17 cellular contexts compared by ENCODE assay signal in the genomic region with DNA sequence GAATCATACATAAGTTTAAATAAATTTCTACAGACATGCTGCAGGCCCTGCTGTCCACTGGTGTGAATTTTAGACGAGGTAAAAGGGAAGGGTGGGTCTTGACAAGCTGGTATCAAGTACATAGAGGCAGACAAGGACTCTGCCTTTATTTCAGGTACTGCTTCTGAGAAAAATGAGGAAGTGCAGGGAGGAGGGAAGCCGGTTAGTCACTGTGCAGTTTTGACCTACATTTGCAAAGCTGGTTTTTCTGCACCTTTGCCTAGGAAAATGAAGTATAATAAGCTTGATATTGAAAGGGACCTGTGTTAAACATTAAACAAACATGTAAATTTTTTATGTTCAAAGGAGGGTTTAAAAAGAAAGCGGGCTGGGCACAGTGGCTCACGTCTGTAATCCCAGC. TPM values are rescaled to one million over a fixed set of nuclear protein-coding genes. Genes with fewer than 3 reads are reported as not detected.
A peak's percentile ranks its signal among the peaks of the same experiment; 100 is the strongest.
DNase-seq lines count a peak whose midpoint lies in the region; ATAC-seq, FAIRE-seq and TF ChIP-seq lines count a peak whose summit lies in the region.
"Had no signal": no experiment of that assay in that cellular context is flagged by ENCODE, and none has a peak within 500 bp of the region (broad histone marks: within the 10 kb centered on the region; RNA-seq: fewer than 3 reads in every experiment).

No MANE protein-coding gene starts in this region.

- no peak for ATAC-seq in activated T-helper 17 cell treated with anti-CD3 and anti-CD28 coated beads, Interleukin-2, amount 50 U/mL, for 72 hours (replicated peaks)
- ATAC-seq in HG03469 (IDR thresholded peaks at IDR 0.05; ENCODE audit: unreplicated experiment), result no peak
- ATAC-seq: gastroesophageal sphincter, right lobe of liver had no signal

- H3K9me3 ChIP-seq in Peyer's patch, result no peaks in the 10 kb centered on the region
- H3K9me3 ChIP-seq: gastroesophageal sphincter, right lobe of liver had no signal

- peak overlapping the region; percentile 13 for H3K4me3 Mint-ChIP-seq in activated T-helper 17 cell treated with anti-CD3 and anti-CD28 coated beads, Interleukin-2, amount 50 U/mL, for 72 hours
- H3K4me3 Mint-ChIP-seq: central memory CD8-positive, alpha-beta T cell had no signal

- no peak overlapping the region for H3K4me3 ChIP-seq in Peyer's patch
- H3K4me3 ChIP-seq: gastroesophageal sphincter, right lobe of liver had no signal

- CTCF ChIA-PET in HEK293T (lab: Yijun Ruan, JAX), result no interaction called here

- peaks cover 4% of the 10 kb centered on the region for H3K9me3 Mint-ChIP-seq in activated T-helper 17 cell treated with anti-CD3 and anti-CD28 coated beads, Interleukin-2, amount 50 U/mL, for 72 hours
- H3K9me3 Mint-ChIP-seq: central memory CD8-positive, alpha-beta T cell had no signal

- no peak for FAIRE-seq in GM12891 (lab: Jason Lieb, UNC)
- FAIRE-seq: RCC 7860 had no signal

- no peaks in the 10 kb centered on the region for H3K36me3 ChIP-seq in Peyer's patch
- H3K36me3 ChIP-seq: gastroesophageal sphincter, right lobe of liver had no signal

- TF ChIP-seq POLR2A in GM12891 (IDR thresholded peaks at IDR 0.05; ENCODE audit: low read depth, low read length), result no peak
- no peak for TF ChIP-seq POLR2A in Peyer's patch (IDR thresholded peaks at IDR 0.05)

- H3K36me3 Mint-ChIP-seq in activated T-helper 17 cell treated with anti-CD3 and anti-CD28 coated beads, Interleukin-2, amount 50 U/mL, for 72 hours (ENCODE audit: low read depth), result no peaks in the 10 kb centered on the region

- no peak for TF ChIP-seq CTCF in Peyer's patch (IDR thresholded peaks at IDR 0.05)

- peak overlapping the region; percentile 6 for H3K27ac Mint-ChIP-seq in activated T-helper 17 cell treated with anti-CD3 and anti-CD28 coated beads, Interleukin-2, amount 50 U/mL, for 72 hours

- POLR2A ChIA-PET in HEK293T (lab: Yijun Ruan, JAX), result no interaction called here

- peaks cover 0 to 5% (median 0%) of the 10 kb centered on the region in 4 donors for H3K4me1 ChIP-seq in Peyer's patch
- H3K4me1 ChIP-seq: gastroesophageal sphincter, right lobe of liver had no signal

- H3K27ac ChIP-seq in Peyer's patch, result peak overlapping the region in 1 of 4 donors; percentile 43
- H3K27ac ChIP-seq: gastroesophageal sphincter, right lobe of liver had no signal

- peaks cover 21% of the 10 kb centered on the region for H3K4me1 Mint-ChIP-seq in activated T-helper 17 cell treated with anti-CD3 and anti-CD28 coated beads, Interleukin-2, amount 50 U/mL, for 72 hours

- no peak for DNase-seq in GM12891 (ENCODE audit: insufficient read length, low spot score)
- peak; percentile 99 for DNase-seq in NCI-H526 treated with DMSO at 0.1 percent for 48 hours (lab: John Stamatoyannopoulos, UW)
- DNase-seq in mucosa of gallbladder (ENCODE audit: low spot score), result peak; percentile 42
- no peak for DNase-seq in HEK293T (ENCODE audit: extremely low spot score)
- DNase-seq in Peyer's patch, result no peak
- DNase-seq in activated gamma-delta T cell treated with Interleukin-2 at 50 U/mL for 16 hours, result no peak
- DNase-seq: activated CD4-positive, alpha-beta T cell treated with anti-CD3 and anti-CD28 coated beads for 1 hour; mesenchymal stem cell; NCI-H1694 treated with DMSO at 0.1 percent for 48 hours; NCI-H446 treated with DMSO at 0.1 percent for 48 hours; right lobe of liver; T-helper 1 cell had no signal

- no peaks in the 10 kb centered on the region for H3K27me3 ChIP-seq in Peyer's patch
- H3K27me3 ChIP-seq: gastroesophageal sphincter, right lobe of liver had no signal

- no peaks in the 10 kb centered on the region for H3K27me3 Mint-ChIP-seq in activated T-helper 17 cell treated with anti-CD3 and anti-CD28 coated beads, Interleukin-2, amount 50 U/mL, for 72 hours

TF ChIP-seq in GM12891, 5 proteins besides CTCF, POLR2A, EP300 and RAD21:
- no peak for TF ChIP-seq POU2F2 (IDR thresholded peaks at IDR 0.05; ENCODE audit: low read depth, low read length)
- no peak for TF ChIP-seq TAF1 (IDR thresholded peaks at IDR 0.05; ENCODE audit: low read depth, low read length)
- TF ChIP-seq POLR2AphosphoS5 (IDR thresholded peaks at IDR 0.05; ENCODE audit: low read depth, low read length), result no peak
- peak; percentile 80 for TF ChIP-seq SPI1 (IDR thresholded peaks at IDR 0.05; ENCODE audit: low read depth, low read length)
- no peak for TF ChIP-seq PAX5 (IDR thresholded peaks at IDR 0.05; ENCODE audit: insufficient read depth, low read length, severe bottlenecking)

TF ChIP-seq in HEK293T, 16 proteins besides CTCF, POLR2A, EP300 and RAD21:
- TF ChIP-seq SUZ12 (IDR thresholded peaks at IDR 0.05) (no peak), SP1 (IDR thresholded peaks at IDR 0.05) (no peak), ZNF384 (IDR thresholded peaks at IDR 0.05) (no peak), FOXA1 (IDR thresholded peaks at IDR 0.05) (no peak), CTBP1 (IDR thresholded peaks at IDR 0.05; ENCODE audit: borderline replicate concordance) (no peak), TARDBP (IDR thresholded peaks at IDR 0.05) (no peak), FOXM1 (IDR thresholded peaks at IDR 0.05; ENCODE audit: borderline replicate concordance) (no peak), BHLHE40 (IDR thresholded peaks at IDR 0.05; ENCODE audit: borderline replicate concordance) (no peak), LEF1 (IDR thresholded peaks at IDR 0.05; ENCODE audit: borderline replicate concordance) (no peak), NFRKB (IDR thresholded peaks at IDR 0.05) (no peak), L3MBTL2 (conservative IDR thresholded peaks at IDR 0.05) (no peak), FOXK2 (IDR thresholded peaks at IDR 0.05) (no peak)
TF ChIP-seq in HEK293T: peak in this region for 0.

RNA-seq across cellular contexts. Expression of a gene that starts 24.6 kb away (rescaled TPM):
- polyA plus RNA-seq in GM12891 (2012; ENCODE audit: low read depth, missing spikeins), result not detected
- total RNA-seq in activated T-helper 17 cell treated with anti-CD3 and anti-CD28 coated beads, Interleukin-2, amount 50 U/mL, for 72 hours, result 1 to 10 TPM; 2.4 to 4.4 TPM
- total RNA-seq in mucosa of gallbladder (86.0 TPM), Peyer's patch (100 to 1,000 TPM in 3 of 4 donors, 1 to 10 TPM in 1; 1.7 to 318 (median 244) TPM)

RNA-seq across cellular contexts. Expression of a gene that starts 55.1 kb away (rescaled TPM):
- 9.8 TPM for polyA plus RNA-seq in GM12891 (2012; ENCODE audit: low read depth, missing spikeins)
- 10 to 100 TPM; 41.8 to 44.0 TPM for total RNA-seq in activated T-helper 17 cell treated with anti-CD3 and anti-CD28 coated beads, Interleukin-2, amount 50 U/mL, for 72 hours
- total RNA-seq in mucosa of gallbladder (23.5 TPM), Peyer's patch (10 to 100 TPM; 46.9 to 54.8 (median 49.2) TPM)

Comparison
In these comparisons a context has a peak if more than half of its experiments do, and no peak if none do; other contexts are left out.
1. DNase-seq: peak in NCI-H526 treated with DMSO at 0.1 percent for 48 hours (single experiment) and mucosa of gallbladder (single experiment); none in GM12891 (single experiment), HEK293T (single experiment), Peyer's patch (0 of 3) and activated gamma-delta T cell treated with Interleukin-2 at 50 U/mL for 16 hours (single experiment).